Comparison of ENCODE assay signal across 1 cellular context in the genomic region with DNA sequence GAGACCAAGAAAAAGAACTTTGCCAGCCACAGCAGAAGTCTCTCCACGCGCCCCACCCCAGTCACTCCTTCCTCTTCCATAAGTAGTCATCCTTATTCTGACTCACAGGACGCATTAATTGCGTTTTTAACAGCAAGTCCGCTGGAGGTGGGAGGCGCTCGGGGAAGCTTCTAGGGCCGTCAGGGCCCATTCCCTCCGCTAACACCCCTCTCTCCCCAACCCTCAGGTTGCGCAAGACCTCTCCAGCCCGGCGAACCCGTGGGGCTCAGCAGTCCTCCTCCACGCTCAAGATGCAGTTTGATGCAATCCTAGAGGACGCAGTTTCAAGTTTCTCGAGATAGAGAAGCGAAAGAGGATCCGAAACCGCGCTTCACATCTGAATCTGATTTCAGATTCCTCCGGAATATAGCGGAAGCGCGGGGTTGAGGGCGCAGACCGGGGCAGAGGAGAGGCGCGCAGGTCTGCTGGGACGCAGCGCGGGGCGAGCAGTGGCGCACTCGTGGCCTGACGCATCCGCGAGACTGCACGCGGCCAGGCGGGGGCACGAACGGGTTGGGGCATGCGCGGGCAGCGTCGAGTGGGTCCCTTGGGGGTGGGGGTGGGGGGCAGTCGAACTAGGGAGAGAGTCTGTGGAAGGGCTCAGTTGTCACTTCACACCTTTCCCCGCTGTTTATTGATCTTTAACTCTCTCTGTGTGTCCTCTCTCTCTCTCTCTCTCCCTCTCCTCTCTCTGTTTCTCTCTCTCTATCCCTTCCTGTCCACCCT.
A peak's percentile ranks its signal among the peaks of the same experiment; 100 is the strongest.
TF ChIP-seq lines count a peak whose summit lies in the region.

No MANE protein-coding gene starts in this region.

TF ChIP-seq in K562, 482 proteins besides CTCF, POLR2A, EP300 and RAD21 (continued from another document and continues in another):
- TF ChIP-seq, protein P1, sequence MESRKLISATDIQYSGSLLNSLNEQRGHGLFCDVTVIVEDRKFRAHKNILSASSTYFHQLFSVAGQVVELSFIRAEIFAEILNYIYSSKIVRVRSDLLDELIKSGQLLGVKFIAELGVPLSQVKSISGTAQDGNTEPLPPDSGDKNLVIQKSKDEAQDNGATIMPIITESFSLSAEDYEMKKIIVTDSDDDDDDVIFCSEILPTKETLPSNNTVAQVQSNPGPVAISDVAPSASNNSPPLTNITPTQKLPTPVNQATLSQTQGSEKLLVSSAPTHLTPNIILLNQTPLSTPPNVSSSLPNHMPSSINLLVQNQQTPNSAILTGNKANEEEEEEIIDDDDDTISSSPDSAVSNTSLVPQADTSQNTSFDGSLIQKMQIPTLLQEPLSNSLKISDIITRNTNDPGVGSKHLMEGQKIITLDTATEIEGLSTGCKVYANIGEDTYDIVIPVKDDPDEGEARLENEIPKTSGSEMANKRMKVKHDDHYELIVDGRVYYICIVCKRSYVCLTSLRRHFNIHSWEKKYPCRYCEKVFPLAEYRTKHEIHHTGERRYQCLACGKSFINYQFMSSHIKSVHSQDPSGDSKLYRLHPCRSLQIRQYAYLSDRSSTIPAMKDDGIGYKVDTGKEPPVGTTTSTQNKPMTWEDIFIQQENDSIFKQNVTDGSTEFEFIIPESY (CRISPR knock-in tag; IDR thresholded peaks at IDR 0.05), result peak; percentile 79; the same call in 1 of the 2 replicates
- TF ChIP-seq ZNF165 (CRISPR knock-in tag; IDR thresholded peaks at IDR 0.05; ENCODE audit: borderline replicate concordance), result no peak
- TF ChIP-seq HNRNPL (IDR thresholded peaks at IDR 0.05; ENCODE audit: low read depth, low read length), result peak; percentile 81; the same call in 1 of the 2 replicates
- peak; percentile 41; the same call in 1 of the 2 replicates for TF ChIP-seq GATAD2B (IDR thresholded peaks at IDR 0.05; ENCODE audit: borderline replicate concordance)
- TF ChIP-seq EGR1 (conservative IDR thresholded peaks at IDR 0.05), result peak; percentile 21; the same call in 1 of the 2 replicates
- no peak for TF ChIP-seq TCF3 (CRISPR knock-in tag; IDR thresholded peaks at IDR 0.05)
- TF ChIP-seq ETV1 (tag; conservative IDR thresholded peaks at IDR 0.05; ENCODE audit: low read depth), result peak; percentile 55; the same call in 1 of the 2 replicates
- no peak for TF ChIP-seq SRSF7 (optimal IDR thresholded peaks at IDR 0.05; ENCODE audit: low read depth, low read length)
- no peak for TF ChIP-seq NR4A1 (CRISPR knock-in tag; IDR thresholded peaks at IDR 0.05)
- peak; percentile 81; the same call in 1 of the 2 replicates for TF ChIP-seq NR4A1 (tag; IDR thresholded peaks at IDR 0.05)
- peak; percentile 67 for TF ChIP-seq ARID1B (IDR thresholded peaks at IDR 0.05)
- TF ChIP-seq TCF15 (CRISPR knock-in tag; IDR thresholded peaks at IDR 0.05), result no peak
- TF ChIP-seq KLF16 (IDR thresholded peaks at IDR 0.05), result no peak
- TF ChIP-seq NFE2 (IDR thresholded peaks at IDR 0.05; ENCODE audit: low read depth), result peak; percentile 15; the same call in 1 of the 2 replicates
- TF ChIP-seq TEAD1 (CRISPR knock-in tag; IDR thresholded peaks at IDR 0.05), result peak in 1 of 2 experiments; percentile 67; a peak in 1 of 4 replicates
- TF ChIP-seq, protein P2, sequence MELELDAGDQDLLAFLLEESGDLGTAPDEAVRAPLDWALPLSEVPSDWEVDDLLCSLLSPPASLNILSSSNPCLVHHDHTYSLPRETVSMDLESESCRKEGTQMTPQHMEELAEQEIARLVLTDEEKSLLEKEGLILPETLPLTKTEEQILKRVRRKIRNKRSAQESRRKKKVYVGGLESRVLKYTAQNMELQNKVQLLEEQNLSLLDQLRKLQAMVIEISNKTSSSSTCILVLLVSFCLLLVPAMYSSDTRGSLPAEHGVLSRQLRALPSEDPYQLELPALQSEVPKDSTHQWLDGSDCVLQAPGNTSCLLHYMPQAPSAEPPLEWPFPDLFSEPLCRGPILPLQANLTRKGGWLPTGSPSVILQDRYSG (tag; conservative IDR thresholded peaks at IDR 0.05; ENCODE audit: low read depth), result 0 out of 2 replicates have a peak, but pooled peaks have one; percentile 22
- TF ChIP-seq POLR2AphosphoS5 (IDR thresholded peaks at IDR 0.05; ENCODE audit: control insufficient read depth, insufficient read depth, low read depth, low read length), result 0 out of 2 replicates have a peak, but pooled peaks have one; percentile 13
- TF ChIP-seq FOXJ2 (tag; IDR thresholded peaks at IDR 0.05), result no peak
- TF ChIP-seq KDM2B (CRISPR knock-in tag; IDR thresholded peaks at IDR 0.05), result peak; percentile 88
- peak; percentile 86 for TF ChIP-seq HMGN3 (IDR thresholded peaks at IDR 0.05; ENCODE audit: borderline replicate concordance, extremely low read depth, insufficient read length, low read depth, low read length)
- no peak for TF ChIP-seq PREB (CRISPR knock-in tag; IDR thresholded peaks at IDR 0.05)
- TF ChIP-seq, protein P3, sequence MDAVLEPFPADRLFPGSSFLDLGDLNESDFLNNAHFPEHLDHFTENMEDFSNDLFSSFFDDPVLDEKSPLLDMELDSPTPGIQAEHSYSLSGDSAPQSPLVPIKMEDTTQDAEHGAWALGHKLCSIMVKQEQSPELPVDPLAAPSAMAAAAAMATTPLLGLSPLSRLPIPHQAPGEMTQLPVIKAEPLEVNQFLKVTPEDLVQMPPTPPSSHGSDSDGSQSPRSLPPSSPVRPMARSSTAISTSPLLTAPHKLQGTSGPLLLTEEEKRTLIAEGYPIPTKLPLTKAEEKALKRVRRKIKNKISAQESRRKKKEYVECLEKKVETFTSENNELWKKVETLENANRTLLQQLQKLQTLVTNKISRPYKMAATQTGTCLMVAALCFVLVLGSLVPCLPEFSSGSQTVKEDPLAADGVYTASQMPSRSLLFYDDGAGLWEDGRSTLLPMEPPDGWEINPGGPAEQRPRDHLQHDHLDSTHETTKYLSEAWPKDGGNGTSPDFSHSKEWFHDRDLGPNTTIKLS (IDR thresholded peaks at IDR 0.05; ENCODE audit: borderline replicate concordance, low read depth), result peak; percentile 59; the same call in 1 of the 2 replicates
- TF ChIP-seq NFATC3 (IDR thresholded peaks at IDR 0.05), result no peak
- TF ChIP-seq TAF15 (IDR thresholded peaks at IDR 0.05; ENCODE audit: low read depth, low read length), result no peak
- TF ChIP-seq SMARCE1 (IDR thresholded peaks at IDR 0.05), result peak; percentile 81
- no peak for TF ChIP-seq ZNF143 (CRISPR knock-in tag; IDR thresholded peaks at IDR 0.05)
- TF ChIP-seq ZNF133 (CRISPR knock-in tag; IDR thresholded peaks at IDR 0.05), result no peak
- no peak for TF ChIP-seq SRSF3 (IDR thresholded peaks at IDR 0.05; ENCODE audit: insufficient read depth, low read length)
- TF ChIP-seq U2AF1 (optimal IDR thresholded peaks at IDR 0.05; ENCODE audit: low read depth, low read length), result no peak
- TF ChIP-seq ZNF609 (CRISPR knock-in tag; IDR thresholded peaks at IDR 0.05; ENCODE audit: borderline replicate concordance), result no peak
- TF ChIP-seq ZNF175 (CRISPR knock-in tag; IDR thresholded peaks at IDR 0.05; ENCODE audit: low read depth), result peak; percentile 53; the same call in 1 of the 2 replicates
- TF ChIP-seq, protein P4, sequence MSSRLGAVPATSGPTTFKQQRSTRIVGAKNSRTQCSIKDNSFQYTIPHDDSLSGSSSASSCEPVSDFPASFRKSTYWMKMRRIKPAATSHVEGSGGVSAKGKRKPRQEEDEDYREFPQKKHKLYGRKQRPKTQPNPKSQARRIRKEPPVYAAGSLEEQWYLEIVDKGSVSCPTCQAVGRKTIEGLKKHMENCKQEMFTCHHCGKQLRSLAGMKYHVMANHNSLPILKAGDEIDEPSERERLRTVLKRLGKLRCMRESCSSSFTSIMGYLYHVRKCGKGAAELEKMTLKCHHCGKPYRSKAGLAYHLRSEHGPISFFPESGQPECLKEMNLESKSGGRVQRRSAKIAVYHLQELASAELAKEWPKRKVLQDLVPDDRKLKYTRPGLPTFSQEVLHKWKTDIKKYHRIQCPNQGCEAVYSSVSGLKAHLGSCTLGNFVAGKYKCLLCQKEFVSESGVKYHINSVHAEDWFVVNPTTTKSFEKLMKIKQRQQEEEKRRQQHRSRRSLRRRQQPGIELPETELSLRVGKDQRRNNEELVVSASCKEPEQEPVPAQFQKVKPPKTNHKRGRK (tag; IDR thresholded peaks at IDR 0.05), result peak; percentile 82
- TF ChIP-seq POLR2G (IDR thresholded peaks at IDR 0.05; ENCODE audit: low read depth, low read length), result peak; percentile 91
- 0 out of 2 replicates have a peak, but pooled peaks have one; percentile 16 for TF ChIP-seq ZNF76 (CRISPR knock-in tag; IDR thresholded peaks at IDR 0.05; ENCODE audit: borderline replicate concordance)
- peak; percentile 83; the same call in 1 of the 2 replicates for TF ChIP-seq GTF2E2 (tag; IDR thresholded peaks at IDR 0.05)
- peak; percentile 99; the same call in 1 of the 2 replicates for TF ChIP-seq HDAC6 (IDR thresholded peaks at IDR 0.05; ENCODE audit: low read depth, low read length)
- no peak for TF ChIP-seq ZNF764 (CRISPR knock-in tag; IDR thresholded peaks at IDR 0.05; ENCODE audit: low read depth)
- TF ChIP-seq ZSCAN29 (IDR thresholded peaks at IDR 0.05), result peak; percentile 69; the same call in 1 of the 2 replicates
- TF ChIP-seq ID3 (CRISPR knock-in tag; IDR thresholded peaks at IDR 0.05), result no peak
- peak; percentile 46; the same call in 1 of the 2 replicates for TF ChIP-seq ID3 (tag; IDR thresholded peaks at IDR 0.05)
- no peak for TF ChIP-seq CHD2 (IDR thresholded peaks at IDR 0.05; ENCODE audit: low read depth, low read length)
- TF ChIP-seq CC2D1A (IDR thresholded peaks at IDR 0.05), result 0 out of 2 replicates have a peak, but pooled peaks have one; percentile 26
- no peak for TF ChIP-seq GTF2F1 (IDR thresholded peaks at IDR 0.05; ENCODE audit: low read depth, low read length)
- TF ChIP-seq TAF7 (tag; IDR thresholded peaks at IDR 0.05), result peak; percentile 7; the same call in 1 of the 2 replicates
- TF ChIP-seq ZNF24 (IDR thresholded peaks at IDR 0.05), result peak; percentile 49; the same call in 1 of the 2 replicates
- TF ChIP-seq NR3C1 (CRISPR knock-in tag; IDR thresholded peaks at IDR 0.05), result peak; percentile 64; the same call in 1 of the 2 replicates
- 0 out of 2 replicates have a peak, but pooled peaks have one; percentile 59 for TF ChIP-seq ZNF197 (CRISPR knock-in tag; IDR thresholded peaks at IDR 0.05; ENCODE audit: low read depth)
- TF ChIP-seq ZNF57 (CRISPR knock-in tag; IDR thresholded peaks at IDR 0.05), result no peak
